8 cellular contexts compared by ENCODE assay signal in the genomic region with DNA sequence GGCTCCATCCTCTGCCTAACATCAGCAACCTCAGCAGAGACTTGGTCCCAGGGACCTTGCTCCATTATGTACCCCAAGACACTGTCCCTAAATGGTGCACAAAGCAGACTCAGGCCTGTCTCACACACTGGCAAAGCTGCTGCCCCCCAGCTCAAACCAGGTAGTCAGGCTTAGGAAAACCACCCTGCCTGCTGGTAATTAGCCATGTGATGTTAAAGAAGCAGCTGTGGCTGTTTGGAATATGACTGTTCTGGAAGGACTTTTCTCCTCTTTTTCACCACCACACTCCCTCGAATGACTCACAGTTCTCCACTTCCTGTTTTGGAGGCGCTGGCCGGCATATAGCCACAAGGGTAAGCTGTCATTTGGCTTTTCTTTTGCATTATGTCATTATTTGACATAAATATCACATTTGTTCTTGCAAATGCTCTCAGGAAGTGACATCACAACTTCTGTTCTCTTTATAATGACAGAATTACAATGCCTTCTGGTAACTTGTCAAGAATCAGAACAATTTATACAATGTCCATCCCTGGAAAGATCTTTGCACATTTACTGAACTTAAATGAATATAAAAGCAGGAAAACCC.
DNase-seq lines count a peak whose midpoint lies in the region; ATAC-seq lines count a peak whose summit lies in the region.

No MANE protein-coding gene starts in this region.

- peak overlapping the region; percentile 50 for H3K27ac ChIP-seq in angular gyrus (ENCODE audit: low read depth, low read length)

- DNase-seq in activated naive CD4-positive, alpha-beta T cell treated with Interleukin-2 at 50 U/mL for 16 hours = peak; percentile 30
- DNase-seq in activated naive CD4-positive, alpha-beta T cell treated with anti-CD3 and anti-CD28 coated beads, Interleukin-2, amount 50 U/mL, for 16 hours = no peak
- DNase-seq in NOMO-1 treated with DMSO at 0.1 percent for 48 hours (lab: John Stamatoyannopoulos, UW; ENCODE audit: unreplicated experiment) = peak; percentile 95
- peak; percentile 28 to 47 for DNase-seq in hippocampal formation (lab: John Stamatoyannopoulos, UW)
- DNase-seq in stimulated activated CD4-positive, alpha-beta T cell treated with anti-CD3 and anti-CD28 coated beads, Interleukin-2, amount 100 ng/mL, for 24 hours = peak; percentile 25 to 36
- no peak for DNase-seq in effector CD8-positive, alpha-beta T cell (lab: John Stamatoyannopoulos, UW)

- ATAC-seq in HG02642 (IDR thresholded peaks at IDR 0.05; ENCODE audit: poor library complexity, unreplicated experiment) = peak; percentile 70

Comparison
In these comparisons a context has a peak if more than half of its experiments do, and no peak if none do; other contexts are left out.
1. DNase-seq: peak in activated naive CD4-positive, alpha-beta T cell treated with Interleukin-2 at 50 U/mL for 16 hours (single experiment), NOMO-1 treated with DMSO at 0.1 percent for 48 hours (single experiment), hippocampal formation (2 of 2) and stimulated activated CD4-positive, alpha-beta T cell treated with anti-CD3 and anti-CD28 coated beads, Interleukin-2, amount 100 ng/mL, for 24 hours (2 of 2); none in activated naive CD4-positive, alpha-beta T cell treated with anti-CD3 and anti-CD28 coated beads, Interleukin-2, amount 50 U/mL, for 16 hours (single experiment) and effector CD8-positive, alpha-beta T cell (single experiment).